ENCODE assay signal across 8 cellular contexts in the genomic region with DNA sequence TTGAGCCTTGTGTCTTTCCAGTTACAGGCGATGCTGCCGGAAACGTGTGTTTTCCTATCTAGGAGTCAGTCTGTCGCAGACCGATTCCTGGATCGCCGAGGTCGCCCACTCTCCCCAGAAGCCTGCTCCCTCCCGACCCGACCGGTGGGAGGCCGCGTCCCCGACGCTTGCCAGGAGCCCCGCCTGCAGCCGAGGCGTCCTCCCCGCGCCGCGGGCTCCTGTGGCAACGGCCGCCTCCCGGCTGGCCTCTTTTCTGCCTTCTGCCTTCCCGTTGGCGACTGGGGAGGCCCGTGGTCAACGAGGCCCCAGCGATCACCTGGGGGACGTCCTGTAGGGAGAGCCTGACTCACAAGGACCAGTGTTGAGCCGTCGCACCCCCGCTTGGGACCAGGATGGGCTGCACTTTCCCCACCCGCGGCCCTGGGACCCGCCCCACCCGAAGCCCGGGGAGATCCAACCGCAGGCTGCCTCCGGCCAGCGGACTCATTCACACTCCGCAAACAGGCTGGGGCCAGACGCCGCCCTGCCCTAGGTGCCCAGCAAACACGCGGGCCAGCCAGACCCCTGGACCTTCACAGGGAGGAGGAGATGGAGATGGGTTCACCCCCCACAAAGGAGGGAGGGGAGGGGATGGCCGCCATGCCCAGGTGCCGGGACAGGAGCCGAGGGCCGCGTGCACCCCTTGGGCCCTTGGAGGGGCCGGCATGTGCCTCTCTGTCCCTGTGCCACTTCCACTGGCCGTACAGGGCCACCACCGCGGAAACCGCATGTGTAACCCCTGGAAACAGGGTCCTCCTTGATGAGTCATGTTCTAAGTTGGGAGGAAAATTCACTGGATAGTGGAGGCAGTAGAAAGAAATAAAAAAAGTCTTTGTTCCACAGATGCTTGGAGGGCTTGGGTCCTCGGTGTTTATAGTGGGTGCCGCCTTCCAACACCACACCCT. TPM values are rescaled to one million over a fixed set of nuclear protein-coding genes. Genes with fewer than 3 reads are reported as not detected.
DNase-seq lines count a peak whose midpoint lies in the region; ATAC-seq and TF ChIP-seq lines count a peak whose summit lies in the region.

No MANE protein-coding gene starts in this region.

- peaks cover 25% of the 10 kb centered on the region for H3K4me1 Mint-ChIP-seq in activated naive CD8-positive, alpha-beta T cell (ENCODE audit: low read depth)
- H3K4me1 Mint-ChIP-seq in osteocyte (ENCODE audit: unreplicated experiment) = peaks cover 70% of the 10 kb centered on the region

- H3K36me3 Mint-ChIP-seq in activated naive CD8-positive, alpha-beta T cell = no peaks in the 10 kb centered on the region
- no peaks in the 10 kb centered on the region for H3K36me3 Mint-ChIP-seq in osteocyte (ENCODE audit: unreplicated experiment)

- intact Hi-C loops in cardiac septum (cut with DNase I) = loop anchor here (2.0 to 10.0 kb wide), 6 partner anchors 63 to 350 kb away; a partner anchor contains a TSS

- H3K27me3 Mint-ChIP-seq in activated naive CD8-positive, alpha-beta T cell = no peaks in the 10 kb centered on the region
- H3K27me3 Mint-ChIP-seq in osteocyte (ENCODE audit: unreplicated experiment) = no peaks in the 10 kb centered on the region

- no peaks in the 10 kb centered on the region for H3K9me3 Mint-ChIP-seq in activated naive CD8-positive, alpha-beta T cell (ENCODE audit: low read depth)
- H3K9me3 Mint-ChIP-seq in osteocyte (ENCODE audit: unreplicated experiment) = no peaks in the 10 kb centered on the region

- peak; percentile 86 for DNase-seq in Daoy (ENCODE audit: low read depth)
- peak; percentile 72 for DNase-seq in HK-2 (ENCODE audit: unreplicated experiment)
- peak; percentile 82 for DNase-seq in cardiac septum (ENCODE audit: low spot score)
- peak; percentile 88 for DNase-seq in osteocyte (ENCODE audit: extremely low spot score, unreplicated experiment)
- no peak for DNase-seq in HUDEP-2 (lab: John Stamatoyannopoulos, UW; ENCODE audit: unreplicated experiment in 76 of 76)
- no peak for DNase-seq in activated CD4-positive, alpha-beta T cell treated with anti-CD3 and anti-CD28 coated beads, Interleukin-2, amount 50 U/mL, for 1 hour

- peak overlapping the region; percentile 83 for H3K27ac Mint-ChIP-seq in activated naive CD8-positive, alpha-beta T cell
- peak overlapping the region; percentile 97 for H3K27ac Mint-ChIP-seq in osteocyte (ENCODE audit: unreplicated experiment)

- no peak for ATAC-seq in GM18517 (IDR thresholded peaks at IDR 0.05; ENCODE audit: unreplicated experiment)

- peak overlapping the region; percentile 91 for H3K4me3 Mint-ChIP-seq in activated naive CD8-positive, alpha-beta T cell
- H3K4me3 Mint-ChIP-seq in osteocyte (ENCODE audit: unreplicated experiment) = peak overlapping the region; percentile 68

- TF ChIP-seq CTCF in osteocyte (IDR thresholded peaks at IDR 0.05) = no peak

RNA-seq across cellular contexts. Expression of a gene that starts 7.2 kb away (rescaled TPM):
- 444 and 536 TPM in 2 replicates for total RNA-seq in Daoy (2014; rRNA removed; shearing (Covaris generic))
- total RNA-seq in cardiac septum (140 TPM), osteocyte (1,503 and 1,582 TPM in 2 replicates)

Comparison
In these comparisons a context has a peak if more than half of its experiments do, and no peak if none do; other contexts are left out.
1. DNase-seq: peak in Daoy (single experiment), HK-2 (single experiment), cardiac septum (single experiment) and osteocyte (single experiment); none in HUDEP-2 (0 of 76) and activated CD4-positive, alpha-beta T cell treated with anti-CD3 and anti-CD28 coated beads, Interleukin-2, amount 50 U/mL, for 1 hour (single experiment).